Comparison of ENCODE assay signal across 1 cellular context in genomic region chr11:62771144-62772021, GRCh38.
TF ChIP-seq lines count a peak whose summit lies in the region.

TSS of gene TAF6L (plus strand) at chr11:62771396. CDS start at chr11:62775784, 4,388 bp downstream.

TF ChIP-seq in GM12878, 131 proteins besides CTCF, POLR2A, EP300 and RAD21 (continued from another document and continues in another):
- 0 out of 2 replicates have a peak, but pooled peaks have one; percentile 24 for TF ChIP-seq ZNF592 (IDR thresholded peaks at IDR 0.05)
- peak; percentile 82 for TF ChIP-seq POLR2AphosphoS5 (IDR thresholded peaks at IDR 0.05; ENCODE audit: low read length)
- TF ChIP-seq, protein P1, sequence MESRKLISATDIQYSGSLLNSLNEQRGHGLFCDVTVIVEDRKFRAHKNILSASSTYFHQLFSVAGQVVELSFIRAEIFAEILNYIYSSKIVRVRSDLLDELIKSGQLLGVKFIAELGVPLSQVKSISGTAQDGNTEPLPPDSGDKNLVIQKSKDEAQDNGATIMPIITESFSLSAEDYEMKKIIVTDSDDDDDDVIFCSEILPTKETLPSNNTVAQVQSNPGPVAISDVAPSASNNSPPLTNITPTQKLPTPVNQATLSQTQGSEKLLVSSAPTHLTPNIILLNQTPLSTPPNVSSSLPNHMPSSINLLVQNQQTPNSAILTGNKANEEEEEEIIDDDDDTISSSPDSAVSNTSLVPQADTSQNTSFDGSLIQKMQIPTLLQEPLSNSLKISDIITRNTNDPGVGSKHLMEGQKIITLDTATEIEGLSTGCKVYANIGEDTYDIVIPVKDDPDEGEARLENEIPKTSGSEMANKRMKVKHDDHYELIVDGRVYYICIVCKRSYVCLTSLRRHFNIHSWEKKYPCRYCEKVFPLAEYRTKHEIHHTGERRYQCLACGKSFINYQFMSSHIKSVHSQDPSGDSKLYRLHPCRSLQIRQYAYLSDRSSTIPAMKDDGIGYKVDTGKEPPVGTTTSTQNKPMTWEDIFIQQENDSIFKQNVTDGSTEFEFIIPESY (IDR thresholded peaks at IDR 0.05), result no peak
- TF ChIP-seq CHD4 (IDR thresholded peaks at IDR 0.05), result no peak
- no peak for TF ChIP-seq JUND (IDR thresholded peaks at IDR 0.05; ENCODE audit: low read depth, low read length)
- TF ChIP-seq TAF1 (IDR thresholded peaks at IDR 0.05; ENCODE audit: borderline replicate concordance, low read depth, low read length), result peak; percentile 32; the same call in 1 of the 2 replicates
- TF ChIP-seq, protein P2, sequence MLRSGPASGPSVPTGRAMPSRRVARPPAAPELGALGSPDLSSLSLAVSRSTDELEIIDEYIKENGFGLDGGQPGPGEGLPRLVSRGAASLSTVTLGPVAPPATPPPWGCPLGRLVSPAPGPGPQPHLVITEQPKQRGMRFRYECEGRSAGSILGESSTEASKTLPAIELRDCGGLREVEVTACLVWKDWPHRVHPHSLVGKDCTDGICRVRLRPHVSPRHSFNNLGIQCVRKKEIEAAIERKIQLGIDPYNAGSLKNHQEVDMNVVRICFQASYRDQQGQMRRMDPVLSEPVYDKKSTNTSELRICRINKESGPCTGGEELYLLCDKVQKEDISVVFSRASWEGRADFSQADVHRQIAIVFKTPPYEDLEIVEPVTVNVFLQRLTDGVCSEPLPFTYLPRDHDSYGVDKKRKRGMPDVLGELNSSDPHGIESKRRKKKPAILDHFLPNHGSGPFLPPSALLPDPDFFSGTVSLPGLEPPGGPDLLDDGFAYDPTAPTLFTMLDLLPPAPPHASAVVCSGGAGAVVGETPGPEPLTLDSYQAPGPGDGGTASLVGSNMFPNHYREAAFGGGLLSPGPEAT (IDR thresholded peaks at IDR 0.05; ENCODE audit: low read depth), result peak; percentile 94
- no peak for TF ChIP-seq FOS (IDR thresholded peaks at IDR 0.05; ENCODE audit: borderline replicate concordance, extremely low read depth, insufficient read length)
- TF ChIP-seq DPF2 (IDR thresholded peaks at IDR 0.05), result peak; percentile 71
- no peak for TF ChIP-seq CREB1 (IDR thresholded peaks at IDR 0.05; ENCODE audit: low read depth)
- TF ChIP-seq, protein P3, sequence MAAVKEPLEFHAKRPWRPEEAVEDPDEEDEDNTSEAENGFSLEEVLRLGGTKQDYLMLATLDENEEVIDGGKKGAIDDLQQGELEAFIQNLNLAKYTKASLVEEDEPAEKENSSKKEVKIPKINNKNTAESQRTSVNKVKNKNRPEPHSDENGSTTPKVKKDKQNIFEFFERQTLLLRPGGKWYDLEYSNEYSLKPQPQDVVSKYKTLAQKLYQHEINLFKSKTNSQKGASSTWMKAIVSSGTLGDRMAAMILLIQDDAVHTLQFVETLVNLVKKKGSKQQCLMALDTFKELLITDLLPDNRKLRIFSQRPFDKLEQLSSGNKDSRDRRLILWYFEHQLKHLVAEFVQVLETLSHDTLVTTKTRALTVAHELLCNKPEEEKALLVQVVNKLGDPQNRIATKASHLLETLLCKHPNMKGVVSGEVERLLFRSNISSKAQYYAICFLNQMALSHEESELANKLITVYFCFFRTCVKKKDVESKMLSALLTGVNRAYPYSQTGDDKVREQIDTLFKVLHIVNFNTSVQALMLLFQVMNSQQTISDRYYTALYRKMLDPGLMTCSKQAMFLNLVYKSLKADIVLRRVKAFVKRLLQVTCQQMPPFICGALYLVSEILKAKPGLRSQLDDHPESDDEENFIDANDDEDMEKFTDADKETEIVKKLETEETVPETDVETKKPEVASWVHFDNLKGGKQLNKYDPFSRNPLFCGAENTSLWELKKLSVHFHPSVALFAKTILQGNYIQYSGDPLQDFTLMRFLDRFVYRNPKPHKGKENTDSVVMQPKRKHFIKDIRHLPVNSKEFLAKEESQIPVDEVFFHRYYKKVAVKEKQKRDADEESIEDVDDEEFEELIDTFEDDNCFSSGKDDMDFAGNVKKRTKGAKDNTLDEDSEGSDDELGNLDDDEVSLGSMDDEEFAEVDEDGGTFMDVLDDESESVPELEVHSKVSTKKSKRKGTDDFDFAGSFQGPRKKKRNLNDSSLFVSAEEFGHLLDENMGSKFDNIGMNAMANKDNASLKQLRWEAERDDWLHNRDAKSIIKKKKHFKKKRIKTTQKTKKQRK (IDR thresholded peaks at IDR 0.05; ENCODE audit: low read depth, low read length), result no peak
- TF ChIP-seq ZZZ3 (IDR thresholded peaks at IDR 0.05; ENCODE audit: control insufficient read depth, insufficient read length, low read depth), result no peak
- peak; percentile 88 for TF ChIP-seq USF2 (IDR thresholded peaks at IDR 0.05; ENCODE audit: borderline replicate concordance, low read depth, low read length)
- no peak for TF ChIP-seq BMI1 (IDR thresholded peaks at IDR 0.05; ENCODE audit: borderline replicate concordance)
- TF ChIP-seq, protein P4, sequence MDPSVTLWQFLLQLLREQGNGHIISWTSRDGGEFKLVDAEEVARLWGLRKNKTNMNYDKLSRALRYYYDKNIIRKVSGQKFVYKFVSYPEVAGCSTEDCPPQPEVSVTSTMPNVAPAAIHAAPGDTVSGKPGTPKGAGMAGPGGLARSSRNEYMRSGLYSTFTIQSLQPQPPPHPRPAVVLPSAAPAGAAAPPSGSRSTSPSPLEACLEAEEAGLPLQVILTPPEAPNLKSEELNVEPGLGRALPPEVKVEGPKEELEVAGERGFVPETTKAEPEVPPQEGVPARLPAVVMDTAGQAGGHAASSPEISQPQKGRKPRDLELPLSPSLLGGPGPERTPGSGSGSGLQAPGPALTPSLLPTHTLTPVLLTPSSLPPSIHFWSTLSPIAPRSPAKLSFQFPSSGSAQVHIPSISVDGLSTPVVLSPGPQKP (IDR thresholded peaks at IDR 0.05; ENCODE audit: low read depth, low read length), result no peak
- peak; percentile 92 to 93 for TF ChIP-seq IKZF2 (IDR thresholded peaks at IDR 0.05)
- no peak for TF ChIP-seq CREM (IDR thresholded peaks at IDR 0.05; ENCODE audit: low read depth)
- no peak for TF ChIP-seq ZNF24 (IDR thresholded peaks at IDR 0.05)
- peak; percentile 50; the same call in 1 of the 2 replicates for TF ChIP-seq ZBTB40 (IDR thresholded peaks at IDR 0.05; ENCODE audit: borderline replicate concordance)
- TF ChIP-seq, protein P5, sequence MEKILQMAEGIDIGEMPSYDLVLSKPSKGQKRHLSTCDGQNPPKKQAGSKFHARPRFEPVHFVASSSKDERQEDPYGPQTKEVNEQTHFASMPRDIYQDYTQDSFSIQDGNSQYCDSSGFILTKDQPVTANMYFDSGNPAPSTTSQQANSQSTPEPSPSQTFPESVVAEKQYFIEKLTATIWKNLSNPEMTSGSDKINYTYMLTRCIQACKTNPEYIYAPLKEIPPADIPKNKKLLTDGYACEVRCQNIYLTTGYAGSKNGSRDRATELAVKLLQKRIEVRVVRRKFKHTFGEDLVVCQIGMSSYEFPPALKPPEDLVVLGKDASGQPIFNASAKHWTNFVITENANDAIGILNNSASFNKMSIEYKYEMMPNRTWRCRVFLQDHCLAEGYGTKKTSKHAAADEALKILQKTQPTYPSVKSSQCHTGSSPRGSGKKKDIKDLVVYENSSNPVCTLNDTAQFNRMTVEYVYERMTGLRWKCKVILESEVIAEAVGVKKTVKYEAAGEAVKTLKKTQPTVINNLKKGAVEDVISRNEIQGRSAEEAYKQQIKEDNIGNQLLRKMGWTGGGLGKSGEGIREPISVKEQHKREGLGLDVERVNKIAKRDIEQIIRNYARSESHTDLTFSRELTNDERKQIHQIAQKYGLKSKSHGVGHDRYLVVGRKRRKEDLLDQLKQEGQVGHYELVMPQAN (conservative IDR thresholded peaks at IDR 0.05), result peak; percentile 53; the same call in 1 of the 2 replicates
- TF ChIP-seq HDAC2 (IDR thresholded peaks at IDR 0.05), result no peak
- TF ChIP-seq HDAC6 (IDR thresholded peaks at IDR 0.05; ENCODE audit: unreplicated experiment), result no peak
- TF ChIP-seq, protein P6, sequence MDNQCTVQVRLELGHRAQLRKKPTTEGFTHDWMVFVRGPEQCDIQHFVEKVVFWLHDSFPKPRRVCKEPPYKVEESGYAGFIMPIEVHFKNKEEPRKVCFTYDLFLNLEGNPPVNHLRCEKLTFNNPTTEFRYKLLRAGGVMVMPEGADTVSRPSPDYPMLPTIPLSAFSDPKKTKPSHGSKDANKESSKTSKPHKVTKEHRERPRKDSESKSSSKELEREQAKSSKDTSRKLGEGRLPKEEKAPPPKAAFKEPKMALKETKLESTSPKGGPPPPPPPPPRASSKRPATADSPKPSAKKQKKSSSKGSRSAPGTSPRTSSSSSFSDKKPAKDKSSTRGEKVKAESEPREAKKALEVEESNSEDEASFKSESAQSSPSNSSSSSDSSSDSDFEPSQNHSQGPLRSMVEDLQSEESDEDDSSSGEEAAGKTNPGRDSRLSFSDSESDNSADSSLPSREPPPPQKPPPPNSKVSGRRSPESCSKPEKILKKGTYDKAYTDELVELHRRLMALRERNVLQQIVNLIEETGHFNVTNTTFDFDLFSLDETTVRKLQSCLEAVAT (IDR thresholded peaks at IDR 0.05), result no peak
- TF ChIP-seq SIX5 (IDR thresholded peaks at IDR 0.05; ENCODE audit: low read depth, low read length, severe bottlenecking), result no peak
- no peak for TF ChIP-seq CEBPB (IDR thresholded peaks at IDR 0.05; ENCODE audit: borderline replicate concordance in 1 of 2, low read depth in 2 of 2, low read length in 2 of 2)
- no peak; the same call in 1 of the 2 replicates for TF ChIP-seq TARDBP (IDR thresholded peaks at IDR 0.05; ENCODE audit: borderline replicate concordance)
- TF ChIP-seq ZSCAN29 (IDR thresholded peaks at IDR 0.05), result no peak
- TF ChIP-seq NRF1 (conservative IDR thresholded peaks at IDR 0.05; ENCODE audit: low read depth, low read length), result no peak
- TF ChIP-seq ZNF622 (IDR thresholded peaks at IDR 0.05), result no peak
